In genomic region chr5:150521522-150521817, GRCh38 we compare ENCODE assay signal across 22 cellular contexts.
"Had no signal": no experiment of that assay in that cellular context is flagged by ENCODE, and none has a peak within 500 bp of the region (broad histone marks: within the 10 kb centered on the region; RNA-seq: fewer than 3 reads in every experiment).

No MANE protein-coding gene starts in this region.

- DNase-seq: activated CD4-positive, alpha-beta memory T cell treated with anti-CD3 and anti-CD28 coated beads, Interleukin-2, amount 10 ng/mL, durations not matched to agents 7 days and 5 days; activated CD4-positive, alpha-beta T cell treated with anti-CD3 and anti-CD28 coated beads for 4 hours; activated effector memory CD4-positive, alpha-beta T cell treated with anti-CD3 and anti-CD28 coated beads, Interleukin-2, amount 50 U/mL, for 16 hours; activated T-cell treated with anti-CD3 and anti-CD28 coated beads, Interleukin-2, amount 50 U/mL, for 24 hours; amniotic stem cell; cerebellar nuclear complex; dermis blood vessel endothelial cell; endodermal cell; erythroblast; hippocampal formation; kidney; left ventricle myocardium superior; nephron progenitor cell; psoas muscle; T-helper 17 cell; testis had no signal

- H3K4me3 ChIP-seq: psoas muscle, testis had no signal

- H3K27ac ChIP-seq: psoas muscle had no signal

- H3K27me3 Mint-ChIP-seq: activated CD4-positive, alpha-beta memory T cell treated with anti-CD3 and anti-CD28 coated beads, Interleukin-2, amount 10 ng/mL, durations not matched to agents 7 days and 5 days; activated T-cell treated with anti-CD3 and anti-CD28 coated beads, Interleukin-2, amount 50 U/mL, for 24 hours; stimulated activated naive CD8-positive, alpha-beta T cell treated with anti-CD3 and anti-CD28 coated beads, Interleukin-15, Interleukin-2, amounts not matched to agents 100 ng/mL and 50 ng/mL, for 24 hours; T-helper 17 cell had no signal

- H3K9me3 Mint-ChIP-seq: activated CD4-positive, alpha-beta memory T cell treated with anti-CD3 and anti-CD28 coated beads, Interleukin-2, amount 10 ng/mL, durations not matched to agents 7 days and 5 days; activated naive CD4-positive, alpha-beta T cell treated with anti-CD3 and anti-CD28 coated beads, Interleukin-2, amount 50 U/mL, for 72 hours; activated T-cell treated with anti-CD3 and anti-CD28 coated beads, Interleukin-2, amount 50 U/mL, for 24 hours; brain; endodermal cell; mesothelial cell of epicardium; nephron progenitor cell; stimulated activated naive CD8-positive, alpha-beta T cell treated with anti-CD3 and anti-CD28 coated beads, Interleukin-15, Interleukin-2, amounts not matched to agents 100 ng/mL and 50 ng/mL, for 24 hours; WTC11 had no signal

- H3K9me3 ChIP-seq: psoas muscle, testis had no signal

- ATAC-seq: activated naive CD4-positive, alpha-beta T cell treated with anti-CD3 and anti-CD28 coated beads, Interleukin-2, amount 50 U/mL, for 72 hours; left ventricle myocardium superior; psoas muscle; sciatic nerve; T-helper 17 cell; WTC11 had no signal

- H3K27me3 ChIP-seq: testis had no signal

- H3K27ac Mint-ChIP-seq: activated CD4-positive, alpha-beta memory T cell treated with anti-CD3 and anti-CD28 coated beads, Interleukin-2, amount 10 ng/mL, durations not matched to agents 7 days and 5 days; activated T-cell treated with anti-CD3 and anti-CD28 coated beads, Interleukin-2, amount 50 U/mL, for 24 hours; stimulated activated naive CD8-positive, alpha-beta T cell treated with anti-CD3 and anti-CD28 coated beads, Interleukin-15, Interleukin-2, amounts not matched to agents 100 ng/mL and 50 ng/mL, for 24 hours; T-helper 17 cell; WTC11 had no signal

- H3K4me1 Mint-ChIP-seq: activated CD4-positive, alpha-beta memory T cell treated with anti-CD3 and anti-CD28 coated beads, Interleukin-2, amount 10 ng/mL, durations not matched to agents 7 days and 5 days; T-helper 17 cell had no signal

- H3K36me3 Mint-ChIP-seq: activated naive CD4-positive, alpha-beta T cell treated with anti-CD3 and anti-CD28 coated beads, Interleukin-2, amount 50 U/mL, for 72 hours; WTC11 had no signal

- H3K4me3 Mint-ChIP-seq: activated CD4-positive, alpha-beta memory T cell treated with anti-CD3 and anti-CD28 coated beads, Interleukin-2, amount 10 ng/mL, durations not matched to agents 7 days and 5 days; activated T-cell treated with anti-CD3 and anti-CD28 coated beads, Interleukin-2, amount 50 U/mL, for 24 hours; brain; endodermal cell; mesothelial cell of epicardium; nephron progenitor cell; stimulated activated naive CD8-positive, alpha-beta T cell treated with anti-CD3 and anti-CD28 coated beads, Interleukin-15, Interleukin-2, amounts not matched to agents 100 ng/mL and 50 ng/mL, for 24 hours; T-helper 17 cell; WTC11 had no signal
